In the genomic region with DNA sequence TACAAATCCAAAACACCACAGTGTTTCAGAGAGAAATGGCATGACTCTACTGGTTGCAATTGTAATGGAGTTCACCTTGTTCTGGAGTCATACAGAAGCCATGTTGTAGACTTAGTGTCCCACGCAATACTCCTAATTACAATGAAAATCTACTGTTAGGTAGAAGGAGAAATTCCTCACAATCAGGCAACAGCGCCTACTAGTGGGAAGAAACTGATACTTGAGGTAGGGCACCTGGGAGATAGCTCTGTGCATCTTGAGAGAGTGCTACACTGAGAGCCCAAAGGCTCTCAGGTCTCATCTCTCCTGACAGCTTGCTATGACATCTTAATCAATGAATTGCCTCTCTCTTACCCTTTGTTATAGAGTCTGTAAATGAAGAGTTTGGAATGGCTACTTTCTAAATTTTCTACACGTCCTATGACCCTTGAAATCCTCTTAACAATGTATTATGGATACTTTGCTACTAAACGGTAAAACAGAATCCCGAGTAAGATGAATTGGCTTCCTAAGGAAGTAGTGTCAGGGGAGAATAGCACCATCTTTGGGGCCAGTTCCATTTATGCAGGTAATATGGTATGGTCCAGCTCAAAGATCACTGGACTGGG, we compare ENCODE assay signal across 8 cellular contexts.
DNase-seq lines count a peak whose midpoint lies in the region; TF ChIP-seq lines count a peak whose summit lies in the region.

No MANE protein-coding gene starts in this region.

- no peak overlapping the region for H3K27ac Mint-ChIP-seq in neural crest cell (ENCODE audit: unreplicated experiment)

- TF ChIP-seq CTCF in AG09309 (IDR thresholded peaks at IDR 0.05; ENCODE audit: control insufficient read depth, insufficient read depth, low read depth, low read length, missing control alignments) (peak; percentile 42), breast epithelium (IDR thresholded peaks at IDR 0.05) (peak in 2 of 3 donors; percentile 22 to 33), neural crest cell (conservative IDR thresholded peaks at IDR 0.05) (peak; percentile 58)

- H3K9me3 ChIP-seq in GM23248 (ENCODE audit: low read depth) (no peaks in the 10 kb centered on the region), breast epithelium (no peaks in the 10 kb centered on the region)

- H3K9ac ChIP-seq in GM23248 = no peak overlapping the region

- intact Hi-C loops in breast epithelium (cut with DNase I; ENCODE audit: low total_unique reads) (no loop called here), posterior cingulate gyrus (cut with DNase I) (no loop called here)

- in situ Hi-C loops in GM23248 (cut with MboI) = no loop called here

- WGBS in GM23248 (ENCODE audit: low coverage in 1 of 2, low lambda C conversion rate in 2 of 2, missing lambda C conversion rate in 2 of 2), 2 experiments = 88 to 89% methylated on average over 5 of the region's 5 CpGs

- H3K36me3 ChIP-seq in GM23248 (ENCODE audit: low read depth) (no peaks in the 10 kb centered on the region), breast epithelium (no peaks in the 10 kb centered on the region)

- H3K4me2 ChIP-seq in GM23248 (ENCODE audit: unreplicated experiment) = no peak overlapping the region

- H3K27ac ChIP-seq in GM23248 (no peak overlapping the region), breast epithelium (no peak overlapping the region)

- H3K4me1 ChIP-seq in GM23248 (ENCODE audit: insufficient read depth) (no peaks in the 10 kb centered on the region), breast epithelium (no peaks in the 10 kb centered on the region)

- no peaks in the 10 kb centered on the region for H3K9me3 Mint-ChIP-seq in neural crest cell

- H3F3A ChIP-seq in GM23248 (ENCODE audit: insufficient read depth) = peaks cover 7% of the 10 kb centered on the region

- no peaks in the 10 kb centered on the region for H3K9me2 ChIP-seq in GM23248 (ENCODE audit: insufficient read depth)

- H3K4me3 ChIP-seq in AG09309 (ENCODE audit: control insufficient read depth, low read depth, low read length) = no peak overlapping the region
- H3K4me3 ChIP-seq in GM23248 = no peak overlapping the region
- H3K4me3 ChIP-seq in breast epithelium = no peak overlapping the region

- no peak for TF ChIP-seq POLR2A in breast epithelium (IDR thresholded peaks at IDR 0.05)

- H3K79me2 ChIP-seq in GM23248 (ENCODE audit: insufficient read depth) = 0 out of 2 replicates have a peak, but pooled peaks cover 6% of the 10 kb centered on the region

- H3K36me3 Mint-ChIP-seq in neural crest cell (ENCODE audit: low read depth) = no peaks in the 10 kb centered on the region

- H4K20me1 ChIP-seq in GM23248 (ENCODE audit: insufficient read depth) = no peaks in the 10 kb centered on the region

- DNase-seq in AG09309 (ENCODE audit: low read depth) (no peak), GM23248 (peak; percentile 21), T-helper 2 cell (peak in 4 of 5 experiments; percentile 22 to 54 (median 29)), breast epithelium (ENCODE audit: low spot score in 2 of 2) (no peak), neural crest cell (ENCODE audit: low read depth, low spot score) (peak; percentile 13), SHP77 (lab: John Stamatoyannopoulos, UW) (no peak), NK-92 (lab: John Stamatoyannopoulos, UW; ENCODE audit: unreplicated experiment) (no peak), posterior cingulate gyrus (no peak)

- H3K4me1 Mint-ChIP-seq in neural crest cell = no peaks in the 10 kb centered on the region

- H3K27me3 ChIP-seq in GM23248 (replicated peaks; ENCODE audit: insufficient read depth) (no peaks in the 10 kb centered on the region), breast epithelium (no peaks in the 10 kb centered on the region)

- no peak overlapping the region for H2AFZ ChIP-seq in GM23248

- H3K27me3 Mint-ChIP-seq in neural crest cell (ENCODE audit: low read depth) = no peaks in the 10 kb centered on the region

- H3K4me3 Mint-ChIP-seq in neural crest cell = no peak overlapping the region

Comparison
In these comparisons a context has a peak if more than half of its experiments do, and no peak if none do; other contexts are left out.
1. DNase-seq: peak in GM23248 (single experiment), T-helper 2 cell (4 of 5) and neural crest cell (single experiment); none in AG09309 (single experiment), breast epithelium (0 of 2), SHP77 (0 of 2), NK-92 (single experiment) and posterior cingulate gyrus (0 of 10).
2. Peak in every context shown above with its lines, with median percentiles within 50 percentile points of each other: CTCF ChIP-seq.